ENCODE assay signal across 8 cellular contexts in genomic region chr1:92483442-92484170, GRCh38. TPM values are rescaled to one million over a fixed set of nuclear protein-coding genes. Genes with fewer than 3 reads are reported as not detected.
DNase-seq lines count a peak whose midpoint lies in the region; ATAC-seq and TF ChIP-seq lines count a peak whose summit lies in the region.

No MANE protein-coding gene starts in this region.

- intact Hi-C loops in CD8-positive, alpha-beta T cell (cut with DNase I, micrococcal nuclease), result loop anchor here (2.0 to 10.0 kb wide), 6 partner anchors 171 to 1459 kb away; partner anchors contain the start of genes GLMN (in 1 of the 2), RPAP2 (in 1 of the 2) and ZNF644 (in 1 of the 2)

- peak overlapping the region; percentile 95 for H3K4me3 Mint-ChIP-seq in CD8-positive, alpha-beta T cell
- H3K4me3 Mint-ChIP-seq in mesothelial cell of epicardium, result peak overlapping the region; percentile 56
- H3K4me3 Mint-ChIP-seq in stimulated activated naive CD8-positive, alpha-beta T cell treated with anti-CD3 and anti-CD28 coated beads, Interleukin-15, Interleukin-2, amounts not matched to agents 100 ng/mL and 50 ng/mL, for 24 hours, result peak overlapping the region; percentile 96

- H3K4me3 ChIP-seq in CD8-positive, alpha-beta T cell (ENCODE audit: low read depth, low read length), result peak overlapping the region; percentile 94
- H3K4me3 ChIP-seq in HEK293 (ENCODE audit: low read depth, low read length), result peak overlapping the region; percentile 69

- POLR2A ChIA-PET in CD8-positive, alpha-beta T cell (lab: Charles Lee), result interaction anchor here (1.0 to 3.8 kb wide), 9 partner anchors 9 to 184 kb away, joined by 3 to 32 read pairs (median 4); no protein-coding TSS in a partner anchor
- POLR2A ChIA-PET in HEK293 (lab: Yijun Ruan, JAX), result interaction anchor here (0.6 to 0.7 kb wide), 5 partner anchors 13 to 1046 kb away, joined by 3 to 5 read pairs (median 4); no protein-coding TSS in a partner anchor

- H3K27me3 Mint-ChIP-seq in CD8-positive, alpha-beta T cell (ENCODE audit: low read depth), result no peaks in the 10 kb centered on the region
- H3K27me3 Mint-ChIP-seq in mesothelial cell of epicardium (ENCODE audit: low read depth), result peaks cover 94% of the 10 kb centered on the region
- no peaks in the 10 kb centered on the region for H3K27me3 Mint-ChIP-seq in stimulated activated naive CD8-positive, alpha-beta T cell treated with anti-CD3 and anti-CD28 coated beads, Interleukin-15, Interleukin-2, amounts not matched to agents 100 ng/mL and 50 ng/mL, for 24 hours

- CTCF ChIA-PET in CD8-positive, alpha-beta T cell (lab: Charles Lee), result interaction anchor here (1.1 to 7.1 kb wide), 10 partner anchors 9 to 185 kb away, joined by 4 to 54 read pairs (median 8); partner anchors contain the start of genes GLMN and RPAP2
- CTCF ChIA-PET in HEK293 (lab: Yijun Ruan, JAX), result interaction anchor here (0.6 to 2.5 kb wide), 2 partner anchors 66 to 173 kb away, joined by 3 to 10 read pairs; no protein-coding TSS in a partner anchor

- TF ChIP-seq CTCF in CD8-positive, alpha-beta T cell (IDR thresholded peaks at IDR 0.05), result no peak
- TF ChIP-seq CTCF in HEK293 (tag by site-specific recombination; IDR thresholded peaks at IDR 0.05) (no peak), mesothelial cell of epicardium (IDR thresholded peaks at IDR 0.05; ENCODE audit: unreplicated experiment) (no peak)

- H3K4me1 Mint-ChIP-seq in CD8-positive, alpha-beta T cell (ENCODE audit: low read depth), result peaks cover 41% of the 10 kb centered on the region
- H3K4me1 Mint-ChIP-seq in mesothelial cell of epicardium, result peaks cover 47% of the 10 kb centered on the region
- peaks cover 44% of the 10 kb centered on the region for H3K4me1 Mint-ChIP-seq in stimulated activated naive CD8-positive, alpha-beta T cell treated with anti-CD3 and anti-CD28 coated beads, Interleukin-15, Interleukin-2, amounts not matched to agents 100 ng/mL and 50 ng/mL, for 24 hours (ENCODE audit: low read depth)

- no peaks in the 10 kb centered on the region for H3K27me3 ChIP-seq in CD8-positive, alpha-beta T cell (ENCODE audit: insufficient read depth, low read length)

- peak overlapping the region; percentile 94 for H3K27ac Mint-ChIP-seq in CD8-positive, alpha-beta T cell
- peak overlapping the region; percentile 94 to 97 for H3K27ac Mint-ChIP-seq in activated naive CD4-positive, alpha-beta T cell treated with anti-CD3 and anti-CD28 coated beads, Interleukin-2, amount 50 U/mL, for 72 hours
- H3K27ac Mint-ChIP-seq in mesothelial cell of epicardium, result no peak overlapping the region
- peak overlapping the region; percentile 96 for H3K27ac Mint-ChIP-seq in stimulated activated naive CD8-positive, alpha-beta T cell treated with anti-CD3 and anti-CD28 coated beads, Interleukin-15, Interleukin-2, amounts not matched to agents 100 ng/mL and 50 ng/mL, for 24 hours

- H3K9me3 Mint-ChIP-seq in CD8-positive, alpha-beta T cell, result no peaks in the 10 kb centered on the region
- no peaks in the 10 kb centered on the region for H3K9me3 Mint-ChIP-seq in activated naive CD4-positive, alpha-beta T cell treated with anti-CD3 and anti-CD28 coated beads, Interleukin-2, amount 50 U/mL, for 72 hours
- no peaks in the 10 kb centered on the region for H3K9me3 Mint-ChIP-seq in mesothelial cell of epicardium
- H3K9me3 Mint-ChIP-seq in stimulated activated naive CD8-positive, alpha-beta T cell treated with anti-CD3 and anti-CD28 coated beads, Interleukin-15, Interleukin-2, amounts not matched to agents 100 ng/mL and 50 ng/mL, for 24 hours, result no peaks in the 10 kb centered on the region

- H3K9me3 ChIP-seq in CD8-positive, alpha-beta T cell (ENCODE audit: low read length), result no peaks in the 10 kb centered on the region
- no peaks in the 10 kb centered on the region for H3K9me3 ChIP-seq in HEK293 (ENCODE audit: control insufficient read depth, insufficient read depth, low read depth, low read length)

- DNase-seq in CD8-positive, alpha-beta T cell, result peak in 5 of 7 experiments; percentile 25 to 61 (median 47)
- DNase-seq in SHP77 (lab: John Stamatoyannopoulos, UW) (peak; percentile 19 to 39), mesothelial cell of epicardium (ENCODE audit: low spot score in 2 of 2, unreplicated experiment in 2 of 2) (peak in 1 of 2 experiments; percentile 47)
- DNase-seq in activated naive CD4-positive, alpha-beta T cell treated with anti-CD3 and anti-CD28 coated beads, Interleukin-2, amount 50 U/mL, for 72 hours (ENCODE audit: low spot score in 2 of 2), result peak; percentile 64 to 65

- H3K36me3 ChIP-seq in CD8-positive, alpha-beta T cell (ENCODE audit: insufficient read depth, low read length), result no peaks in the 10 kb centered on the region
- peaks cover 0 to 10% of the 10 kb centered on the region in 2 experiments; a peak in 2 of 3 replicates for H3K36me3 ChIP-seq in HEK293 (ENCODE audit: control insufficient read depth in 2 of 2, insufficient read depth in 1 of 2, low read length in 2 of 2)

- H3K27ac ChIP-seq in CD8-positive, alpha-beta T cell (ENCODE audit: low read depth, low read length), result peak overlapping the region; percentile 67
- H3K27ac ChIP-seq in HEK293 (ENCODE audit: extremely low read depth, low read depth, low read length), result peak overlapping the region; percentile 51; the same call in 1 of the 2 replicates

- peaks cover 38% of the 10 kb centered on the region for H3K4me1 ChIP-seq in CD8-positive, alpha-beta T cell (ENCODE audit: insufficient read depth, low read length)
- H3K4me1 ChIP-seq in HEK293 (ENCODE audit: control insufficient read depth, insufficient read depth, low read length), result no peaks in the 10 kb centered on the region; the same call in none of the 2 replicates

- ATAC-seq in CD8-positive, alpha-beta T cell, result peak; percentile 6
- peak; percentile 1 to 24 for ATAC-seq in activated naive CD4-positive, alpha-beta T cell treated with anti-CD3 and anti-CD28 coated beads, Interleukin-2, amount 50 U/mL, for 72 hours
- ATAC-seq in HG03039 (IDR thresholded peaks at IDR 0.05; ENCODE audit: unreplicated experiment), result no peak
- ATAC-seq in GM19452 (IDR thresholded peaks at IDR 0.05; ENCODE audit: unreplicated experiment), result no peak

- peaks cover 36% of the 10 kb centered on the region for H3K36me3 Mint-ChIP-seq in CD8-positive, alpha-beta T cell
- H3K36me3 Mint-ChIP-seq in activated naive CD4-positive, alpha-beta T cell treated with anti-CD3 and anti-CD28 coated beads, Interleukin-2, amount 50 U/mL, for 72 hours, result peaks cover 61 to 62% of the 10 kb centered on the region in 2 donors
- H3K36me3 Mint-ChIP-seq in mesothelial cell of epicardium, result no peaks in the 10 kb centered on the region
- H3K36me3 Mint-ChIP-seq in stimulated activated naive CD8-positive, alpha-beta T cell treated with anti-CD3 and anti-CD28 coated beads, Interleukin-15, Interleukin-2, amounts not matched to agents 100 ng/mL and 50 ng/mL, for 24 hours (ENCODE audit: low read depth), result peaks cover 51% of the 10 kb centered on the region

TF ChIP-seq in HEK293, 187 proteins besides CTCF, POLR2A, EP300 and RAD21 (continues in another document):
- TF ChIP-seq ZNF747 (tag by site-specific recombination; IDR thresholded peaks at IDR 0.05) (no peak), ZXDB (tag by site-specific recombination; IDR thresholded peaks at IDR 0.05) (no peak), ZNF623 (tag by site-specific recombination; IDR thresholded peaks at IDR 0.05) (no peak), ZNF560 (tag by site-specific recombination; IDR thresholded peaks at IDR 0.05; ENCODE audit: borderline replicate concordance) (no peak), KLF10 (tag by site-specific recombination; IDR thresholded peaks at IDR 0.05) (no peak), BCL6B (tag by site-specific recombination; IDR thresholded peaks at IDR 0.05) (no peak), ZNF133 (tag by site-specific recombination; IDR thresholded peaks at IDR 0.05) (no peak), HIC1 (tag by site-specific recombination; IDR thresholded peaks at IDR 0.05) (no peak), ZNF394 (tag by site-specific recombination; IDR thresholded peaks at IDR 0.05; ENCODE audit: borderline replicate concordance) (no peak), BCL11B (tag by site-specific recombination; IDR thresholded peaks at IDR 0.05; ENCODE audit: low read depth) (no peak), FEZF1 (tag by site-specific recombination; IDR thresholded peaks at IDR 0.05) (no peak), ZBTB1 (tag by site-specific recombination; IDR thresholded peaks at IDR 0.05) (no peak), KLF7 (tag by site-specific recombination; IDR thresholded peaks at IDR 0.05; ENCODE audit: borderline replicate concordance) (no peak), ZNF37A (tag by site-specific recombination; IDR thresholded peaks at IDR 0.05) (no peak), ZNF266 (tag by site-specific recombination; IDR thresholded peaks at IDR 0.05; ENCODE audit: low read depth) (no peak)

RNA-seq across cellular contexts. Expression of gene GFI1, which starts 3.1 kb away (rescaled TPM):
- total RNA-seq in CD8-positive, alpha-beta T cell, result 10 to 100 TPM; 30.6 to 32.6 TPM
- total RNA-seq in activated naive CD4-positive, alpha-beta T cell treated with anti-CD3 and anti-CD28 coated beads, Interleukin-2, amount 50 U/mL, for 72 hours, result 100 to 1,000 TPM in 1 of 2 donors, 10 to 100 TPM in 1; 42.3 to 125 TPM
- total RNA-seq in mesothelial cell of epicardium, result 0.34 to 0.58 TPM (median 0.41 TPM) in 3 replicates

Comparison
In these comparisons a context has a peak if more than half of its experiments do, and no peak if none do; other contexts are left out.
1. ATAC-seq: peak in CD8-positive, alpha-beta T cell (single experiment) and activated naive CD4-positive, alpha-beta T cell treated with anti-CD3 and anti-CD28 coated beads, Interleukin-2, amount 50 U/mL, for 72 hours (2 of 2); none in HG03039 (single experiment) and GM19452 (single experiment).
2. RNA of gene GFI1, which starts 3.1 kb away (total RNA-seq): 42.3 to 125 TPM in activated naive CD4-positive, alpha-beta T cell treated with anti-CD3 and anti-CD28 coated beads, Interleukin-2, amount 50 U/mL, for 72 hours and 30.6 to 32.6 TPM in CD8-positive, alpha-beta T cell; 0.34 to 0.58 TPM in mesothelial cell of epicardium; every median in the first group is over 10 times any median in the second.
3. Peak in every context shown above with its lines, with median percentiles within 50 percentile points of each other: H3K4me3 Mint-ChIP-seq.